In genomic region chr20:47358672-47359532, GRCh38 we compare ENCODE assay signal across 1 cellular context.
TF ChIP-seq lines count a peak whose summit lies in the region.

No MANE protein-coding gene starts in this region.

TF ChIP-seq in HepG2, 621 proteins besides CTCF, POLR2A, EP300 and RAD21 (continued from another document and continues in another):
- peak; percentile 72 for TF ChIP-seq TFAP4 (IDR thresholded peaks at IDR 0.05; ENCODE audit: borderline replicate concordance, low read depth)
- peak; percentile 90; the same call in 1 of the 2 replicates for TF ChIP-seq SIN3A (IDR thresholded peaks at IDR 0.05; ENCODE audit: borderline replicate concordance, low read depth, low read length)
- peak; percentile 78; the same call in 1 of the 2 replicates for TF ChIP-seq EED (CRISPR knock-in tag; IDR thresholded peaks at IDR 0.05)
- TF ChIP-seq CCAR2 (optimal IDR thresholded peaks at IDR 0.05; ENCODE audit: low read depth, low read length) = peak; percentile 77
- no peak for TF ChIP-seq ELK4 (CRISPR knock-in tag; IDR thresholded peaks at IDR 0.05; ENCODE audit: borderline replicate concordance)
- peak; percentile 100 for TF ChIP-seq ELF3 (CRISPR knock-in tag; IDR thresholded peaks at IDR 0.05)
- TF ChIP-seq NR1H2 (CRISPR knock-in tag; IDR thresholded peaks at IDR 0.05; ENCODE audit: borderline replicate concordance, low read depth) = 0 out of 2 replicates have a peak, but pooled peaks have one; percentile 12
- no peak for TF ChIP-seq CC2D1A (CRISPR knock-in tag; IDR thresholded peaks at IDR 0.05)
- peak; percentile 98 for TF ChIP-seq ZNF563 (CRISPR knock-in tag; IDR thresholded peaks at IDR 0.05)
- peak; percentile 32 for TF ChIP-seq ZBTB33 (CRISPR knock-in tag; IDR thresholded peaks at IDR 0.05)
- peak; percentile 93 for TF ChIP-seq ZMAT3 (CRISPR knock-in tag; conservative IDR thresholded peaks at IDR 0.05)
- TF ChIP-seq ATF7 (IDR thresholded peaks at IDR 0.05) = no peak; the same call in 1 of the 2 replicates
- TF ChIP-seq ATF7 (CRISPR knock-in tag; IDR thresholded peaks at IDR 0.05) = peak; percentile 84; the same call in 1 of the 2 replicates
- TF ChIP-seq MAX (IDR thresholded peaks at IDR 0.05) = no peak
- peak; percentile 23; the same call in 1 of the 2 replicates for TF ChIP-seq ZNF124 (CRISPR knock-in tag; IDR thresholded peaks at IDR 0.05)
- no peak for TF ChIP-seq PLRG1 (conservative IDR thresholded peaks at IDR 0.05)
- peak; percentile 93 for TF ChIP-seq MZF1 (CRISPR knock-in tag; IDR thresholded peaks at IDR 0.05; ENCODE audit: borderline replicate concordance)
- peak; percentile 95 for TF ChIP-seq MAZ (IDR thresholded peaks at IDR 0.05; ENCODE audit: borderline replicate concordance, low read depth, low read length)
- peak; percentile 97 for TF ChIP-seq MAZ (CRISPR knock-in tag; IDR thresholded peaks at IDR 0.05; ENCODE audit: low read depth)
- no peak for TF ChIP-seq ZNF576 (CRISPR knock-in tag; IDR thresholded peaks at IDR 0.05)
- TF ChIP-seq ZBTB1 (CRISPR knock-in tag; IDR thresholded peaks at IDR 0.05; ENCODE audit: borderline replicate concordance) = peak; percentile 64
- TF ChIP-seq SNAPC4 (CRISPR knock-in tag; IDR thresholded peaks at IDR 0.05) = no peak
- TF ChIP-seq ZNF101 (CRISPR knock-in tag; IDR thresholded peaks at IDR 0.05; ENCODE audit: borderline replicate concordance, low read depth) = 0 out of 2 replicates have a peak, but pooled peaks have one; percentile 69
- TF ChIP-seq ZNF17 (CRISPR knock-in tag; IDR thresholded peaks at IDR 0.05) = peak; percentile 84
- peak; percentile 60 for TF ChIP-seq NFATC3 (CRISPR knock-in tag; IDR thresholded peaks at IDR 0.05)
- TF ChIP-seq NKX3-1 (CRISPR knock-in tag; IDR thresholded peaks at IDR 0.05) = no peak
- peak; percentile 21; the same call in 1 of the 2 replicates for TF ChIP-seq PBX2 (CRISPR knock-in tag; IDR thresholded peaks at IDR 0.05)
- TF ChIP-seq ZSCAN29 (CRISPR knock-in tag; conservative IDR thresholded peaks at IDR 0.05) = peak; percentile 96
- peak; percentile 97 for TF ChIP-seq ZNF225 (CRISPR knock-in tag; IDR thresholded peaks at IDR 0.05)
- TF ChIP-seq TAF15 (IDR thresholded peaks at IDR 0.05; ENCODE audit: low read depth, low read length, poor library complexity, severe bottlenecking) = peak; percentile 92
- no peak for TF ChIP-seq ZNF33A (CRISPR knock-in tag; IDR thresholded peaks at IDR 0.05; ENCODE audit: borderline replicate concordance)
- peak; percentile 61 for TF ChIP-seq HNRNPLL (IDR thresholded peaks at IDR 0.05; ENCODE audit: low read depth, low read length, poor library complexity, severe bottlenecking)
- TF ChIP-seq TCF7 (IDR thresholded peaks at IDR 0.05; ENCODE audit: low read depth) = peak; percentile 85
- peak; percentile 97; the same call in 1 of the 2 replicates for TF ChIP-seq ZNF292 (CRISPR knock-in tag; IDR thresholded peaks at IDR 0.05; ENCODE audit: borderline replicate concordance, low read depth)
- TF ChIP-seq ZSCAN31 (CRISPR knock-in tag; IDR thresholded peaks at IDR 0.05; ENCODE audit: low read depth) = peak; percentile 77; the same call in 1 of the 2 replicates
- TF ChIP-seq ZNF232 (CRISPR knock-in tag; IDR thresholded peaks at IDR 0.05; ENCODE audit: borderline replicate concordance) = peak; percentile 95
- peak; percentile 95 for TF ChIP-seq ZNF354B (CRISPR knock-in tag; IDR thresholded peaks at IDR 0.05)
- peak; percentile 95 for TF ChIP-seq XBP1 (CRISPR knock-in tag; IDR thresholded peaks at IDR 0.05)
- peak; percentile 85 for TF ChIP-seq PATZ1 (CRISPR knock-in tag; IDR thresholded peaks at IDR 0.05)
- peak; percentile 94; the same call in 1 of the 2 replicates for TF ChIP-seq FOXO1 (CRISPR knock-in tag; IDR thresholded peaks at IDR 0.05)
- peak; percentile 79 for TF ChIP-seq ZNF414 (CRISPR knock-in tag; IDR thresholded peaks at IDR 0.05)
- TF ChIP-seq MED1 (CRISPR knock-in tag; IDR thresholded peaks at IDR 0.05) = peak; percentile 100
- peak; percentile 88; the same call in 1 of the 2 replicates for TF ChIP-seq ZBTB46 (CRISPR knock-in tag; IDR thresholded peaks at IDR 0.05; ENCODE audit: borderline replicate concordance)
- peak; percentile 65; the same call in 1 of the 2 replicates for TF ChIP-seq ZNF720 (CRISPR knock-in tag; IDR thresholded peaks at IDR 0.05)
- TF ChIP-seq DZIP1 (CRISPR knock-in tag; IDR thresholded peaks at IDR 0.05) = peak; percentile 93
- TF ChIP-seq ZNF556 (CRISPR knock-in tag; IDR thresholded peaks at IDR 0.05; ENCODE audit: borderline replicate concordance) = no peak
- TF ChIP-seq ZNF282 (IDR thresholded peaks at IDR 0.05; ENCODE audit: partially characterized antibody) = no peak
